Comparison of ENCODE assay signal across 9 cellular contexts in the genomic region with DNA sequence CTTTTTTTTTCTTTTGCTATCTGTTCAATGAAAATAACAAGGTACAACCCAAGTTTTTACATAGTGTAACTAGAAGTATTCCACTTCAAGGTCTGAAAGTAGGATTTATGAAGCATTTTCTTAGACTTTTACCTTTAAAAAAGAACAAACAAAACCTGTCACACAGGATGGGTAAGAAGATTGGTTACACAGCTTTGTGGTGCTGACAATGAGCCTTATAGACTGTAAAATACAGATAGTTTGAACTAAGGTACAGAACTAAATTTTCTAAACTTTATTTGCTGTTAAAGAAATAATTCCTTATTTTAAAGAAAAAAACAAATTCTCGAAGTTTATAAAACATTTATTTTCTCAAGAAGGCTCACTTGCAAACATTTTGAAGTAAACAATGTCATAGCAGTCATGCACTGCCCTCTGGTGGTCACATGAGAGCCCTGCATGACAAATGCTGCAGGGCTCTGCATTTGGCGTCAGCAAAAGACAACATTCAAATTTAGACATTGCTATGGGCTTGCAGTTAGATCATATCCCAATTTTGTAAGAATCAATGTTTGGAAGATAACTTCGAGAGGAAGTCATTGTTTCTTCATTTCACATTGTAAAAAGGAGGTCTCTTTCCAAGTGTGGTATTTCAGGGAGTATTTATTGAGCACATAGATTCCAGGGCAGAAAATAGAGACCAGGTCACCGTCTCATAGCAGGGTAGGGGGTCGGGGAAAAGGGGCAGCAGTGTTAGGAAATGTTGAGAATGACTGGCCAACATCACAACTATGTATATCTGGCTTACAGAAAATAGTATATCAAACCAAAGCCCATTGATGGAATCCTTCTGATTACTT.
DNase-seq lines count a peak whose midpoint lies in the region; ATAC-seq and TF ChIP-seq lines count a peak whose summit lies in the region.
"Had no signal": no experiment of that assay in that cellular context is flagged by ENCODE, and none has a peak within 500 bp of the region (broad histone marks: within the 10 kb centered on the region; RNA-seq: fewer than 3 reads in every experiment).

No MANE protein-coding gene starts in this region.

- TF ChIP-seq CTCF in GM13976 (IDR thresholded peaks at IDR 0.05; ENCODE audit: borderline replicate concordance, control extremely low read depth, extremely low read depth, insufficient read depth, missing control alignments) (peak; percentile 87), esophagus squamous epithelium (IDR thresholded peaks at IDR 0.05) (peak; percentile 75 to 91 (median 86)), neutrophil (IDR thresholded peaks at IDR 0.05) (peak; percentile 86)

- CTCF ChIA-PET in activated CD4-positive, alpha-beta memory T cell treated with anti-CD3 and anti-CD28 coated beads, Interleukin-2, amount 10 ng/mL, durations not matched to agents 7 days and 5 days (lab: Charles Lee): interaction anchor here (0.5 to 1.0 kb wide), 5 partner anchors 10 to 286 kb away, joined by 3 to 6 read pairs (median 4); no protein-coding TSS in a partner anchor

- no peak for TF ChIP-seq POLR2A in esophagus squamous epithelium (IDR thresholded peaks at IDR 0.05)

- H3K27me3 Mint-ChIP-seq in activated CD4-positive, alpha-beta memory T cell treated with anti-CD3 and anti-CD28 coated beads, Interleukin-2, amount 10 ng/mL, durations not matched to agents 7 days and 5 days: no peaks in the 10 kb centered on the region

- in situ Hi-C loops in GM13976 (cut with MboI; ENCODE audit: low sequenced_read_pairs, unreplicated experiment): no loop called here

- H3K36me3 Mint-ChIP-seq in activated CD4-positive, alpha-beta memory T cell treated with anti-CD3 and anti-CD28 coated beads, Interleukin-2, amount 10 ng/mL, durations not matched to agents 7 days and 5 days (ENCODE audit: low read depth): no peaks in the 10 kb centered on the region

- peak; percentile 4 to 8 for DNase-seq in AML-193 (lab: John Stamatoyannopoulos, UW)
- peak; percentile 50 for DNase-seq in GM13976 (ENCODE audit: low spot score)
- peak; percentile 50 for DNase-seq in NCI-H1694 (lab: John Stamatoyannopoulos, UW)
- peak; percentile 44 for DNase-seq in activated CD4-positive, alpha-beta memory T cell treated with anti-CD3 and anti-CD28 coated beads, Interleukin-2, amount 10 ng/mL, durations not matched to agents 7 days and 5 days
- DNase-seq in esophagus squamous epithelium (lab: John Stamatoyannopoulos, UW): no peak
- no peak for DNase-seq in NCI-H524 treated with DMSO at 0.1 percent for 48 hours (lab: John Stamatoyannopoulos, UW)

- H3K36me3 ChIP-seq in esophagus squamous epithelium (no peaks in the 10 kb centered on the region), neutrophil (no peaks in the 10 kb centered on the region)

- no peak overlapping the region for H3K27ac Mint-ChIP-seq in activated CD4-positive, alpha-beta memory T cell treated with anti-CD3 and anti-CD28 coated beads, Interleukin-2, amount 10 ng/mL, durations not matched to agents 7 days and 5 days
- H3K27ac Mint-ChIP-seq: T-helper 1 cell treated with Interleukin-12 subunit alpha and Interleukin-12 subunit beta and Interleukin-4 antibody, amounts not matched to agents 30 μg/mL and 1 μg/mL, for 36 hours had no signal

- 22 to 24% methylated on average over 5 of the region's 5 CpGs for WGBS in esophagus squamous epithelium, 2 donors

- intact Hi-C loops in esophagus squamous epithelium (cut with DNase I): no loop called here

- no peak overlapping the region for H3K4me3 Mint-ChIP-seq in activated CD4-positive, alpha-beta memory T cell treated with anti-CD3 and anti-CD28 coated beads, Interleukin-2, amount 10 ng/mL, durations not matched to agents 7 days and 5 days
- H3K4me3 Mint-ChIP-seq: T-helper 1 cell treated with Interleukin-12 subunit alpha and Interleukin-12 subunit beta and Interleukin-4 antibody, amounts not matched to agents 30 μg/mL and 1 μg/mL, for 36 hours had no signal

- H3K9me3 ChIP-seq in esophagus squamous epithelium: peaks cover 0 to 21% (median 0%) of the 10 kb centered on the region in 3 donors
- H3K9me3 ChIP-seq in neutrophil: no peaks in the 10 kb centered on the region

- H3K27me3 ChIP-seq in esophagus squamous epithelium: no peaks in the 10 kb centered on the region
- H3K27me3 ChIP-seq in neutrophil: no peaks in the 10 kb centered on the region

- H3K4me1 ChIP-seq in esophagus squamous epithelium (no peaks in the 10 kb centered on the region), neutrophil (ENCODE audit: control insufficient read depth in 1 of 2, insufficient read depth in 1 of 2, low read depth in 1 of 2, low read length in 1 of 2) (no peaks in the 10 kb centered on the region)

- H3K4me3 ChIP-seq in esophagus squamous epithelium: no peak overlapping the region
- H3K4me3 ChIP-seq in neutrophil (ENCODE audit: low read depth in 1 of 2, low read length in 1 of 2): no peak overlapping the region

- ATAC-seq in HG02759 (IDR thresholded peaks at IDR 0.05; ENCODE audit: unreplicated experiment): peak; percentile 94

- H3K9me3 Mint-ChIP-seq in activated CD4-positive, alpha-beta memory T cell treated with anti-CD3 and anti-CD28 coated beads, Interleukin-2, amount 10 ng/mL, durations not matched to agents 7 days and 5 days: peaks cover 17% of the 10 kb centered on the region

- H3K4me1 Mint-ChIP-seq in activated CD4-positive, alpha-beta memory T cell treated with anti-CD3 and anti-CD28 coated beads, Interleukin-2, amount 10 ng/mL, durations not matched to agents 7 days and 5 days: no peaks in the 10 kb centered on the region

- H3K27ac ChIP-seq in esophagus squamous epithelium (no peak overlapping the region), neutrophil (no peak overlapping the region)

- POLR2A ChIA-PET in activated CD4-positive, alpha-beta memory T cell treated with anti-CD3 and anti-CD28 coated beads, Interleukin-2, amount 10 ng/mL, durations not matched to agents 7 days and 5 days (lab: Charles Lee): no interaction called here

Comparison
In these comparisons a context has a peak if more than half of its experiments do, and no peak if none do; other contexts are left out.
1. DNase-seq: peak in AML-193 (2 of 2), GM13976 (single experiment), NCI-H1694 (single experiment) and activated CD4-positive, alpha-beta memory T cell treated with anti-CD3 and anti-CD28 coated beads, Interleukin-2, amount 10 ng/mL, durations not matched to agents 7 days and 5 days (single experiment); none in esophagus squamous epithelium (single experiment) and NCI-H524 treated with DMSO at 0.1 percent for 48 hours (single experiment).
2. Peak in every context shown above with its lines, with median percentiles within 50 percentile points of each other: CTCF ChIP-seq.